2 cellular contexts compared by ENCODE assay signal in the genomic region with DNA sequence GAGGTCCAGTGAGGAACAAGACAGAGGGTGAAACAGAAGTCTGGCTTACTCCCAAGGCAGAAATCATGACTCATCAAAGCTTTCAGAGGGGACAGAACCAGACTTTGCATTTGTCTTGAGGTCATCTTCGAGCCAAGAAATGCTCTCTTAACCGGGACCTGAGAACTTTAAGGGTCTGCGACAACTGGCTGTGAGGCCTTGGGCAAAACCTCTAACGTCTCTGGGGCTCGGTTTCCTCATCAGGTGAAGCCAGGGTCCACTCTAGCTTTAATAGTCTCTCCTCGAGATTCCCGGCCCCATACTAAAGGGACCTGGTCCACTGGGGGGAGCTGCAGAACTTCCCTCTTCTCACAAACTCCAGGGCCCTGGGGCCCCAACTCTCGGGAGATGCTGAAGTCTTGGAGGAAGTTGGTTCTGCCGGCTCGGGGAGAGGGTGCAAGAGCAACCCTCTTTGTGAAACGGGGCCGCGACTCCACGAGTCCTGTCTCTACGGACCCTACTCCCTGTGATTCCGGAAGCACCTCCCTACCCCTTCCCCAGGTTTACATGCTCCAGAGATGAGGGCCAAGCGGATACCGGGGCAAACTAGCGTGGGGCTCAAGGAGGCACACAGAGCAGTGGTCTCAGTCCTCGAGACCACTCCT.
TF ChIP-seq lines count a peak whose summit lies in the region.

No MANE protein-coding gene starts in this region.

TF ChIP-seq in A549, 52 proteins besides CTCF, POLR2A, EP300 and RAD21 (continued from another document):
- TF ChIP-seq FOSL2 (IDR thresholded peaks at IDR 0.05), result 0 out of 2 replicates have a peak, but pooled peaks have one; percentile 47
- TF ChIP-seq FOSL2 (CRISPR knock-in tag; IDR thresholded peaks at IDR 0.05), result peak; percentile 96
- TF ChIP-seq ZFP36 (IDR thresholded peaks at IDR 0.05; ENCODE audit: borderline replicate concordance, partially characterized antibody), result no peak
- no peak for TF ChIP-seq FOXS1 (CRISPR knock-in tag; IDR thresholded peaks at IDR 0.05)
- TF ChIP-seq KDM1A (IDR thresholded peaks at IDR 0.05; ENCODE audit: low read depth), result no peak
- no peak for TF ChIP-seq CBX8 (IDR thresholded peaks at IDR 0.05)
- no peak for TF ChIP-seq PHF8 (IDR thresholded peaks at IDR 0.05; ENCODE audit: borderline replicate concordance, low read depth)
- no peak for TF ChIP-seq CBX2 (IDR thresholded peaks at IDR 0.05; ENCODE audit: borderline replicate concordance, low read depth)
- peak; percentile 74 for TF ChIP-seq SMC3 (IDR thresholded peaks at IDR 0.05)
- TF ChIP-seq ZC3H11A (IDR thresholded peaks at IDR 0.05), result no peak
- TF ChIP-seq NFE2L2 (conservative IDR thresholded peaks at IDR 0.05; ENCODE audit: low read length), result peak; percentile 59
- TF ChIP-seq, protein P1, sequence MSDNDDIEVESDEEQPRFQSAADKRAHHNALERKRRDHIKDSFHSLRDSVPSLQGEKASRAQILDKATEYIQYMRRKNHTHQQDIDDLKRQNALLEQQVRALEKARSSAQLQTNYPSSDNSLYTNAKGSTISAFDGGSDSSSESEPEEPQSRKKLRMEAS (IDR thresholded peaks at IDR 0.05), result peak; percentile 56
- peak; percentile 36; the same call in 1 of the 2 replicates for TF ChIP-seq GATA3 (IDR thresholded peaks at IDR 0.05; ENCODE audit: borderline replicate concordance)
- no peak for TF ChIP-seq HDAC2 (IDR thresholded peaks at IDR 0.05)
- TF ChIP-seq JUN (IDR thresholded peaks at IDR 0.05), result peak; percentile 49 to 59; a peak in 3 of 5 replicates
- TF ChIP-seq EHMT2 (IDR thresholded peaks at IDR 0.05; ENCODE audit: low read depth), result no peak
- TF ChIP-seq, protein P2, sequence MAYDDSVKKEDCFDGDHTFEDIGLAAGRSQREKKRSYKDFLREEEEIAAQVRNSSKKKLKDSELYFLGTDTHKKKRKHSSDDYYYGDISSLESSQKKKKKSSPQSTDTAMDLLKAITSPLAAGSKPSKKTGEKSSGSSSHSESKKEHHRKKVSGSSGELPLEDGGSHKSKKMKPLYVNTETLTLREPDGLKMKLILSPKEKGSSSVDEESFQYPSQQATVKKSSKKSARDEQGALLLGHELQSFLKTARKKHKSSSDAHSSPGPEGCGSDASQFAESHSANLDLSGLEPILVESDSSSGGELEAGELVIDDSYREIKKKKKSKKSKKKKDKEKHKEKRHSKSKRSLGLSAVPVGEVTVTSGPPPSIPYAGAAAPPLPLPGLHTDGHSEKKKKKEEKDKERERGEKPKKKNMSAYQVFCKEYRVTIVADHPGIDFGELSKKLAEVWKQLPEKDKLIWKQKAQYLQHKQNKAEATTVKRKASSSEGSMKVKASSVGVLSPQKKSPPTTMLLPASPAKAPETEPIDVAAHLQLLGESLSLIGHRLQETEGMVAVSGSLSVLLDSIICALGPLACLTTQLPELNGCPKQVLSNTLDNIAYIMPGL (CRISPR knock-in tag; IDR thresholded peaks at IDR 0.05; ENCODE audit: borderline replicate concordance), result peak; percentile 14; the same call in 1 of the 2 replicates
- peak; percentile 64 for TF ChIP-seq JUNB (IDR thresholded peaks at IDR 0.05)
- TF ChIP-seq BHLHE40 (IDR thresholded peaks at IDR 0.05; ENCODE audit: low read depth, low read length), result no peak
- TF ChIP-seq MAZ (IDR thresholded peaks at IDR 0.05; ENCODE audit: borderline replicate concordance, low read depth, low read length), result no peak
- TF ChIP-seq MAFK (IDR thresholded peaks at IDR 0.05; ENCODE audit: partially characterized antibody), result peak; percentile 97
- TF ChIP-seq SREBF2 (IDR thresholded peaks at IDR 0.05), result no peak
- no peak for TF ChIP-seq RFX5 (IDR thresholded peaks at IDR 0.05)
- TF ChIP-seq, protein P3, sequence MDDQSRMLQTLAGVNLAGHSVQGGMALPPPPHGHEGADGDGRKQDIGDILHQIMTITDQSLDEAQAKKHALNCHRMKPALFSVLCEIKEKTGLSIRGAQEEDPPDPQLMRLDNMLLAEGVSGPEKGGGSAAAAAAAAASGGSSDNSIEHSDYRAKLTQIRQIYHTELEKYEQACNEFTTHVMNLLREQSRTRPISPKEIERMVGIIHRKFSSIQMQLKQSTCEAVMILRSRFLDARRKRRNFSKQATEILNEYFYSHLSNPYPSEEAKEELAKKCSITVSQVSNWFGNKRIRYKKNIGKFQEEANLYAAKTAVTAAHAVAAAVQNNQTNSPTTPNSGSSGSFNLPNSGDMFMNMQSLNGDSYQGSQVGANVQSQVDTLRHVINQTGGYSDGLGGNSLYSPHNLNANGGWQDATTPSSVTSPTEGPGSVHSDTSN (IDR thresholded peaks at IDR 0.05), result no peak
- TF ChIP-seq, protein P4, sequence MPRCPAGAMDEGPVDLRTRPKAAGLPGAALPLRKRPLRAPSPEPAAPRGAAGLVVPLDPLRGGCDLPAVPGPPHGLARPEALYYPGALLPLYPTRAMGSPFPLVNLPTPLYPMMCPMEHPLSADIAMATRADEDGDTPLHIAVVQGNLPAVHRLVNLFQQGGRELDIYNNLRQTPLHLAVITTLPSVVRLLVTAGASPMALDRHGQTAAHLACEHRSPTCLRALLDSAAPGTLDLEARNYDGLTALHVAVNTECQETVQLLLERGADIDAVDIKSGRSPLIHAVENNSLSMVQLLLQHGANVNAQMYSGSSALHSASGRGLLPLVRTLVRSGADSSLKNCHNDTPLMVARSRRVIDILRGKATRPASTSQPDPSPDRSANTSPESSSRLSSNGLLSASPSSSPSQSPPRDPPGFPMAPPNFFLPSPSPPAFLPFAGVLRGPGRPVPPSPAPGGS (IDR thresholded peaks at IDR 0.05), result no peak; the same call in 2 of the 3 replicates
- TF ChIP-seq, protein P5, sequence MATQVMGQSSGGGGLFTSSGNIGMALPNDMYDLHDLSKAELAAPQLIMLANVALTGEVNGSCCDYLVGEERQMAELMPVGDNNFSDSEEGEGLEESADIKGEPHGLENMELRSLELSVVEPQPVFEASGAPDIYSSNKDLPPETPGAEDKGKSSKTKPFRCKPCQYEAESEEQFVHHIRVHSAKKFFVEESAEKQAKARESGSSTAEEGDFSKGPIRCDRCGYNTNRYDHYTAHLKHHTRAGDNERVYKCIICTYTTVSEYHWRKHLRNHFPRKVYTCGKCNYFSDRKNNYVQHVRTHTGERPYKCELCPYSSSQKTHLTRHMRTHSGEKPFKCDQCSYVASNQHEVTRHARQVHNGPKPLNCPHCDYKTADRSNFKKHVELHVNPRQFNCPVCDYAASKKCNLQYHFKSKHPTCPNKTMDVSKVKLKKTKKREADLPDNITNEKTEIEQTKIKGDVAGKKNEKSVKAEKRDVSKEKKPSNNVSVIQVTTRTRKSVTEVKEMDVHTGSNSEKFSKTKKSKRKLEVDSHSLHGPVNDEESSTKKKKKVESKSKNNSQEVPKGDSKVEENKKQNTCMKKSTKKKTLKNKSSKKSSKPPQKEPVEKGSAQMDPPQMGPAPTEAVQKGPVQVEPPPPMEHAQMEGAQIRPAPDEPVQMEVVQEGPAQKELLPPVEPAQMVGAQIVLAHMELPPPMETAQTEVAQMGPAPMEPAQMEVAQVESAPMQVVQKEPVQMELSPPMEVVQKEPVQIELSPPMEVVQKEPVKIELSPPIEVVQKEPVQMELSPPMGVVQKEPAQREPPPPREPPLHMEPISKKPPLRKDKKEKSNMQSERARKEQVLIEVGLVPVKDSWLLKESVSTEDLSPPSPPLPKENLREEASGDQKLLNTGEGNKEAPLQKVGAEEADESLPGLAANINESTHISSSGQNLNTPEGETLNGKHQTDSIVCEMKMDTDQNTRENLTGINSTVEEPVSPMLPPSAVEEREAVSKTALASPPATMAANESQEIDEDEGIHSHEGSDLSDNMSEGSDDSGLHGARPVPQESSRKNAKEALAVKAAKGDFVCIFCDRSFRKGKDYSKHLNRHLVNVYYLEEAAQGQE (IDR thresholded peaks at IDR 0.05), result peak; percentile 73
- peak; percentile 84 for TF ChIP-seq CHD2 (IDR thresholded peaks at IDR 0.05; ENCODE audit: low read length, partially characterized antibody)
- no peak for TF ChIP-seq POLR2AphosphoS2 (conservative IDR thresholded peaks at IDR 0.05; ENCODE audit: low read length)

TF ChIP-seq in neural cell, 6 proteins besides CTCF, POLR2A, EP300 and RAD21 (continued from another document):
- TF ChIP-seq, protein P5 (IDR thresholded peaks at IDR 0.05; ENCODE audit: borderline replicate concordance), result no peak
- TF ChIP-seq SMC3 (conservative IDR thresholded peaks at IDR 0.05; ENCODE audit: poor library complexity), result no peak
TF ChIP-seq in neural cell: peak in this region for 0.
